Comparison of ENCODE assay signal across 13 cellular contexts in genomic region chr13:99150575-99151370, GRCh38. TPM values are rescaled to one million over a fixed set of nuclear protein-coding genes. Genes with fewer than 3 reads are reported as not detected.
A peak's percentile ranks its signal among the peaks of the same experiment; 100 is the strongest.
DNase-seq lines count a peak whose midpoint lies in the region; ATAC-seq, FAIRE-seq and TF ChIP-seq lines count a peak whose summit lies in the region.
"Had no signal": no experiment of that assay in that cellular context is flagged by ENCODE, and none has a peak within 500 bp of the region (broad histone marks: within the 10 kb centered on the region; RNA-seq: fewer than 3 reads in every experiment).

No MANE protein-coding gene starts in this region.

- no peak overlapping the region for H4K91ac ChIP-seq in mesenchymal stem cell (ENCODE audit: low read length)

- BruUV-seq in mammary epithelial cell (replicated peaks; lab: Mats Ljungman, UMichigan), result TSS peak; percentile 67

- no peak for ATAC-seq in CD8-positive, alpha-beta T cell
- ATAC-seq in sciatic nerve, result no peak
- ATAC-seq in HG02852 (IDR thresholded peaks at IDR 0.05; ENCODE audit: unreplicated experiment), result no peak

- no peak for FAIRE-seq in HTR-8/SVneo (lab: Jason Lieb, UNC)

- no peak overlapping the region for H3K27ac Mint-ChIP-seq in CD8-positive, alpha-beta T cell

- H3K36me3 ChIP-seq in mammary epithelial cell (ENCODE audit: insufficient read depth, low read length) (no peaks in the 10 kb centered on the region), mesenchymal stem cell (ENCODE audit: control insufficient read depth in 1 of 2, insufficient read depth in 2 of 2, low read depth in 1 of 2, low read length in 2 of 2) (no peaks in the 10 kb centered on the region)
- H3K36me3 ChIP-seq in CD8-positive, alpha-beta T cell (ENCODE audit: insufficient read depth, low read length), result no peaks in the 10 kb centered on the region
- H3K36me3 ChIP-seq: neutrophil, tibial artery, WERI-Rb-1 had no signal

- no peaks in the 10 kb centered on the region for H3K79me1 ChIP-seq in mesenchymal stem cell (replicated peaks; ENCODE audit: low read length, poor library complexity, severe bottlenecking)

- no peaks in the 10 kb centered on the region for H3K9me3 Mint-ChIP-seq in CD8-positive, alpha-beta T cell

- CTCF ChIA-PET in mammary epithelial cell (lab: Charles Lee; ENCODE audit: low non-redundant PET), result interaction anchor here (0.6 kb wide), 1 partner anchor 1009 kb away, joined by 3 read pairs; no protein-coding TSS in a partner anchor
- CTCF ChIA-PET in CD8-positive, alpha-beta T cell (lab: Charles Lee), result interaction anchor here (0.6 kb wide), 1 partner anchor 115 kb away, joined by 3 read pairs; no protein-coding TSS in a partner anchor

- in situ Hi-C loops in Caki2 (cut with HindIII; ENCODE audit: low pct_unique_long_range_greater_than_20kb, low sequenced_read_pairs), result no loop called here
- in situ Hi-C loops in mammary epithelial cell (cut with MboI; ENCODE audit: low sequenced_read_pairs in 2 of 2), result no loop called here

- H4K8ac ChIP-seq in mesenchymal stem cell (ENCODE audit: low read length), result no peak overlapping the region

- no peak overlapping the region for H3K18ac ChIP-seq in mesenchymal stem cell (ENCODE audit: low read depth in 1 of 2, low read length in 2 of 2)

- peak overlapping the region; percentile 57 for H2AFZ ChIP-seq in mammary epithelial cell (ENCODE audit: low read depth, low read length)
- H2AFZ ChIP-seq in mesenchymal stem cell (ENCODE audit: low read depth, low read length), result no peak overlapping the region

- dilution Hi-C loops in mammary epithelial cell (cut with HindIII; ENCODE audit: low sequenced_read_pairs), result loop anchor here (5.0 kb wide), 2 partner anchors 47 to 58 kb away; no protein-coding TSS in a partner anchor

- H3K27me3 ChIP-seq in mammary epithelial cell (ENCODE audit: insufficient read depth, low read length) (no peaks in the 10 kb centered on the region), mesenchymal stem cell (ENCODE audit: control insufficient read depth in 1 of 2, insufficient read depth in 1 of 2, low read length in 2 of 2) (no peaks in the 10 kb centered on the region)
- H3K27me3 ChIP-seq in CD8-positive, alpha-beta T cell (ENCODE audit: insufficient read depth, low read length), result no peaks in the 10 kb centered on the region
- H3K27me3 ChIP-seq: tibial artery had no signal

- H3K4me1 ChIP-seq in mammary epithelial cell (ENCODE audit: insufficient read depth, low read length) (peaks cover 20% of the 10 kb centered on the region), mesenchymal stem cell (ENCODE audit: control insufficient read depth, insufficient read depth, low read depth, low read length) (peaks cover 3% of the 10 kb centered on the region)
- no peaks in the 10 kb centered on the region for H3K4me1 ChIP-seq in CD8-positive, alpha-beta T cell (ENCODE audit: insufficient read depth, low read length)

- H3K14ac ChIP-seq in mesenchymal stem cell (ENCODE audit: low read length in 2 of 2), result no peak overlapping the region

- H3K27me3 Mint-ChIP-seq in CD8-positive, alpha-beta T cell (ENCODE audit: low read depth), result no peaks in the 10 kb centered on the region

- no peaks in the 10 kb centered on the region for H3K79me2 ChIP-seq in mammary epithelial cell (ENCODE audit: insufficient read depth, low read length)

- intact Hi-C loops in mammary epithelial cell (cut with micrococcal nuclease), result loop anchor here (2.0 to 5.0 kb wide), 2 partner anchors 64 to 83 kb away; no protein-coding TSS in a partner anchor
- intact Hi-C loops in CD8-positive, alpha-beta T cell (cut with DNase I, micrococcal nuclease), result no loop called here
- intact Hi-C loops in sciatic nerve (cut with DNase I), result no loop called here

- H3K4me3 Mint-ChIP-seq in CD8-positive, alpha-beta T cell, result no peak overlapping the region

- H3K27ac ChIP-seq in mammary epithelial cell (ENCODE audit: insufficient read depth, low read depth, low read length) (peak overlapping the region; percentile 96), mesenchymal stem cell (ENCODE audit: low read length, poor library complexity, severe bottlenecking) (no peak overlapping the region)
- H3K27ac ChIP-seq in CD8-positive, alpha-beta T cell (ENCODE audit: low read depth, low read length), result no peak overlapping the region
- H3K27ac ChIP-seq: neutrophil, tibial artery, WERI-Rb-1 had no signal

- POLR2A ChIA-PET in CD8-positive, alpha-beta T cell (lab: Charles Lee), result no interaction called here

- H3K9ac ChIP-seq in mammary epithelial cell (ENCODE audit: insufficient read depth, low read length), result peak overlapping the region; percentile 57
- H3K9ac ChIP-seq in mesenchymal stem cell (ENCODE audit: low read length), result peak overlapping the region; percentile 23

- H3K4me1 Mint-ChIP-seq in CD8-positive, alpha-beta T cell (ENCODE audit: low read depth), result no peaks in the 10 kb centered on the region

- H3K4ac ChIP-seq in mesenchymal stem cell (ENCODE audit: low read depth in 1 of 2, low read length in 2 of 2), result no peak overlapping the region

- DNase-seq in Caki2 (ENCODE audit: low read depth) (peak; percentile 52), HTR-8/SVneo (ENCODE audit: insufficient read length, low spot score) (peak; percentile 53), mammary epithelial cell (peak; percentile 97), mesenchymal stem cell (peak; percentile 2), occipital lobe (lab: John Stamatoyannopoulos, UW) (no peak), sciatic nerve (ENCODE audit: low spot score) (no peak)
- DNase-seq in CD8-positive, alpha-beta T cell, result no peak
- DNase-seq: DMS 273 treated with DMSO at 0.1 percent for 48 hours; effector CD8-positive, alpha-beta T cell; tibial artery; WERI-Rb-1 had no signal

- no peak overlapping the region for H2BK15ac ChIP-seq in mesenchymal stem cell (ENCODE audit: low read depth, poor library complexity, severe bottlenecking)

- no peak overlapping the region for H2BK12ac ChIP-seq in mesenchymal stem cell (ENCODE audit: low read length in 2 of 2)

- TF ChIP-seq CTCF in mammary epithelial cell (conservative IDR thresholded peaks at IDR 0.05 in 1 of 2, IDR thresholded peaks at IDR 0.05 in 1 of 2; ENCODE audit: extremely low read depth in 1 of 2, insufficient read depth in 1 of 2, low read depth in 1 of 2, low read length in 2 of 2), result no peak
- TF ChIP-seq CTCF in CD8-positive, alpha-beta T cell (IDR thresholded peaks at IDR 0.05), result no peak

- H3K4me2 ChIP-seq in mammary epithelial cell (ENCODE audit: insufficient read depth, low read depth, low read length) (peak overlapping the region; percentile 82), mesenchymal stem cell (ENCODE audit: low read length, poor library complexity, severe bottlenecking) (no peak overlapping the region)

- H3K4me3 ChIP-seq in mammary epithelial cell (replicated peaks in 1 of 3; ENCODE audit: insufficient read depth in 1 of 3, low read depth in 2 of 3, low read length in 3 of 3) (peak overlapping the region in 2 of 3 experiments; percentile 6 to 24), mesenchymal stem cell (ENCODE audit: insufficient read depth in 1 of 2, low read depth in 1 of 2, low read length in 2 of 2) (no peak overlapping the region)
- H3K4me3 ChIP-seq in CD8-positive, alpha-beta T cell (ENCODE audit: low read depth, low read length), result no peak overlapping the region
- H3K4me3 ChIP-seq: tibial artery had no signal

- no peak overlapping the region for H3K23ac ChIP-seq in mesenchymal stem cell (ENCODE audit: low read length in 2 of 2)

- no peak overlapping the region for H2BK5ac ChIP-seq in mesenchymal stem cell (ENCODE audit: low read depth, low read length, poor library complexity, severe bottlenecking)

- H2BK120ac ChIP-seq in mesenchymal stem cell (ENCODE audit: low read depth, low read length), result no peak overlapping the region

- H3K9me3 ChIP-seq in mammary epithelial cell (replicated peaks; ENCODE audit: insufficient read depth, low read length), result no peaks in the 10 kb centered on the region
- no peaks in the 10 kb centered on the region for H3K9me3 ChIP-seq in mesenchymal stem cell (ENCODE audit: control insufficient read depth, low read length)
- no peaks in the 10 kb centered on the region for H3K9me3 ChIP-seq in CD8-positive, alpha-beta T cell (ENCODE audit: low read length)
- H3K9me3 ChIP-seq: neutrophil, tibial artery had no signal

- H2AK5ac ChIP-seq in mesenchymal stem cell (ENCODE audit: low read length, severe bottlenecking), result no peak overlapping the region

- WGBS in mammary epithelial cell (ENCODE audit: low coverage, missing lambda C conversion rate), result 3% methylated on average over 7 of the region's 7 CpGs
- WGBS in mesenchymal stem cell, result 78% methylated on average over 6 of the region's 7 CpGs

- H3K36me3 Mint-ChIP-seq in CD8-positive, alpha-beta T cell, result no peaks in the 10 kb centered on the region

- H4K20me1 ChIP-seq in mammary epithelial cell (ENCODE audit: insufficient read depth, low read length), result no peaks in the 10 kb centered on the region

RNA-seq across cellular contexts. Expression of gene UBAC2, which starts 49.9 kb away (rescaled TPM):
- total RNA-seq in Caki2 (2014; rRNA removed; shearing (Covaris generic); ENCODE audit: low replicate concordance), result 76.7 and 115 TPM in 2 replicates
- total RNA-seq in mammary epithelial cell (10 to 100 TPM; 48.2 to 57.7 TPM), occipital lobe (36.2 TPM), sciatic nerve (34.0 TPM)
- 58.2 TPM for polyA plus RNA-seq in mammary epithelial cell
- polyA minus RNA-seq in mammary epithelial cell, result 47.9 TPM
- polyA plus RNA-seq in mesenchymal stem cell (2013, experiment 1 of 2), result 41.9 TPM
- polyA plus RNA-seq in mesenchymal stem cell (2013, experiment 2 of 2), result 42.1 TPM
- total RNA-seq in CD8-positive, alpha-beta T cell, result 10 to 100 TPM; 62.0 to 63.0 TPM

Comparison
In these comparisons a context has a peak if more than half of its experiments do, and no peak if none do; other contexts are left out.
1. DNase-seq: peak in Caki2 (single experiment), HTR-8/SVneo (single experiment), mammary epithelial cell (single experiment) and mesenchymal stem cell (single experiment); none in occipital lobe (single experiment), CD8-positive, alpha-beta T cell (0 of 7) and sciatic nerve (single experiment).
2. H3K4me3 ChIP-seq: peak in mammary epithelial cell (2 of 3); none in mesenchymal stem cell (0 of 2) and CD8-positive, alpha-beta T cell (single experiment).